8 cellular contexts compared by ENCODE assay signal in the genomic region with DNA sequence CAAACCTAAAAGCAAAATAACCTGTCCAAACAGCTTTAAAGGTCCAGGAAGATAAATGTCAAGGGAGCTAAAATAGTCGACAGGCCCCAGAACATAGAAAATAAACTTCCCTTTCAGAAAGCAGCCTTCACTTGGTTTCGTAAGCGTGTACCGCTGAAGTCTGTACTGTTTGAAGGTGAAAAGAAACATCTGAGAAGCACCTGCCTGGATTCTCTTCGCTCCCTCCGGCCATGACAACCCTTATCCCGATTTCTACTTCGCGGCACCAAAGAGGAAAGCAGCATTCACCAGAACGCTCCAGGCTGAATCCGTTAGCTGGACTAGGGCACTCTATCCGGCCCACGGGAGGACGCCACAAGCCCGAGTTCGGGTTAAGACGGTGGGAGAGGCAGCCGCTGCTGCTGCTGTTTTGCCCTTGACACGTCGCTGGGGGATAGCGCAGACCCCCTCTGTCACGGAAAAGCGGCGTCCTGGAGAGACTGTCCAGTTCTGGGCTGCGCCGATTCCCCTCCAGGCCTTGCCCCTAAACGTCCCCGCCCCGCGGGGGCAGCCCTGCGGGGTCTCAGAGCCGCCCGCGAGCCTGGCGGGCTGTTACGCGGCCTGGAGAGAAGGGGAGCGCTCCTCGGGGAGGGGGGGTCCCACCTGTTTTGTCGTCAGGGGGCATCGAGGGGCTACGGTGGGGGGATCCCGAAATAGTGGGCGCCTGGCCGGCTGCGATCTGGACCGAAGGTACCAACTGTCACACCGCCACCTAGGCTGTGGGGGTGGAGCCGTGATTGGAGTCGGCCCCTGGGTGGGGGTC. TPM values are rescaled to one million over a fixed set of nuclear protein-coding genes. Genes with fewer than 3 reads are reported as not detected.
DNase-seq lines count a peak whose midpoint lies in the region; ATAC-seq, FAIRE-seq and TF ChIP-seq lines count a peak whose summit lies in the region.

No MANE protein-coding gene starts in this region.

- H3K9me1 ChIP-seq in IMR-90 (ENCODE audit: insufficient read depth, low read length) = no peaks in the 10 kb centered on the region

- peaks cover 6 to 40% of the 10 kb centered on the region in 2 experiments for H3K79me1 ChIP-seq in IMR-90 (ENCODE audit: low read depth in 1 of 2, low read length in 2 of 2)

- peak overlapping the region; percentile 77 for H2AK9ac ChIP-seq in IMR-90 (replicated peaks; ENCODE audit: low read depth, low read length, poor library complexity)

- FAIRE-seq in HepG2 (lab: Jason Lieb, UNC) (no peak), D721Med (lab: Jason Lieb, UNC) (no peak)

- no peaks in the 10 kb centered on the region for H3K9me3 ChIP-seq in CD4-positive, alpha-beta T cell (ENCODE audit: control insufficient read depth, low read length)
- H3K9me3 ChIP-seq in IMR-90 (ENCODE audit: control insufficient read depth, insufficient read depth, low read length) = no peaks in the 10 kb centered on the region
- no peaks in the 10 kb centered on the region for H3K9me3 ChIP-seq in HepG2 (ENCODE audit: low read length)

- in situ Hi-C loops in IMR-90 (cut with MboI; ENCODE audit: low sequenced_read_pairs) (loop anchor here (5.0 kb wide), 1 partner anchor 205 kb away; no protein-coding TSS in a partner anchor), HepG2 (cut with HindIII; ENCODE audit: extremely low pct_ligation_motif_present, low pct_unique_long_range_greater_than_20kb) (loop anchor here (5.0 kb wide), 1 partner anchor 60 kb away; no protein-coding TSS in a partner anchor)

- peak overlapping the region; percentile 33; the same call in 1 of the 2 replicates for H2AK5ac ChIP-seq in IMR-90 (ENCODE audit: low read depth, low read length)

- H3K9me3 Mint-ChIP-seq in CD4-positive, alpha-beta T cell = no peaks in the 10 kb centered on the region
- no peaks in the 10 kb centered on the region for H3K9me3 Mint-ChIP-seq in stimulated activated effector memory CD8-positive, alpha-beta T cell treated with anti-CD3 and anti-CD28 coated beads, Interleukin-12 subunit alpha, Interleukin-12 subunit beta, amount 100 ng/mL, for 72 hours

- H2BK120ac ChIP-seq in IMR-90 (ENCODE audit: low read depth, low read length) = peak overlapping the region; percentile 53

- peaks cover 28% of the 10 kb centered on the region for H3K36me3 Mint-ChIP-seq in CD4-positive, alpha-beta T cell (ENCODE audit: low read depth)
- H3K36me3 Mint-ChIP-seq in stimulated activated effector memory CD8-positive, alpha-beta T cell treated with anti-CD3 and anti-CD28 coated beads, Interleukin-12 subunit alpha, Interleukin-12 subunit beta, amount 100 ng/mL, for 72 hours = peaks cover 16% of the 10 kb centered on the region

- TF ChIP-seq POLR2A in IMR-90 (IDR thresholded peaks at IDR 0.05; ENCODE audit: low read depth, low read length) (no peak), HepG2 (IDR thresholded peaks at IDR 0.05; ENCODE audit: insufficient read depth in 1 of 2, low read depth in 2 of 2, low read length in 2 of 2) (no peak)

- H3K4ac ChIP-seq in IMR-90 (ENCODE audit: low read depth, low read length) = peak overlapping the region; percentile 62

- H3K4me3 ChIP-seq in IMR-90 (ENCODE audit: insufficient read depth, low read depth, low read length) = peak overlapping the region; percentile 63
- peak overlapping the region; percentile 86 to 91 (median 88) for H3K4me3 ChIP-seq in HepG2 (replicated peaks in 1 of 3; ENCODE audit: insufficient read depth in 1 of 3, low read depth in 2 of 3, low read length in 3 of 3)

- H3K4me2 ChIP-seq in IMR-90 (ENCODE audit: low read depth, low read length) (peak overlapping the region; percentile 84), HepG2 (ENCODE audit: low read depth, low read length) (peak overlapping the region; percentile 88)

- peak overlapping the region; percentile 59 for H3K23ac ChIP-seq in IMR-90 (ENCODE audit: low read depth, low read length)

- BruUV-seq in IMR-90 (replicated peaks; lab: Mats Ljungman, UMichigan) (no TSS peak), HepG2 (replicated peaks; lab: Mats Ljungman, UMichigan) (no TSS peak)

- H3K36me3 ChIP-seq in IMR-90 (ENCODE audit: control insufficient read depth, insufficient read depth, low read length) (no peaks in the 10 kb centered on the region), HepG2 (replicated peaks in 1 of 2; ENCODE audit: control insufficient read depth in 1 of 2, insufficient read depth in 2 of 2, low read length in 2 of 2) (peaks cover 1 to 2% of the 10 kb centered on the region in 2 experiments; a peak in 1 of 5 replicates)

- peak overlapping the region; percentile 67; the same call in 2 of the 3 replicates for H2BK15ac ChIP-seq in IMR-90 (ENCODE audit: low read depth, low read length)

- H3K27ac Mint-ChIP-seq in CD4-positive, alpha-beta T cell = peak overlapping the region; percentile 97
- H3K27ac Mint-ChIP-seq in stimulated activated effector memory CD8-positive, alpha-beta T cell treated with anti-CD3 and anti-CD28 coated beads, Interleukin-12 subunit alpha, Interleukin-12 subunit beta, amount 100 ng/mL, for 72 hours = peak overlapping the region; percentile 81

- H2BK20ac ChIP-seq in IMR-90 (ENCODE audit: low read depth, low read length) = peak overlapping the region; percentile 53

- no peak for TF ChIP-seq CTCF in CD4-positive, alpha-beta T cell (IDR thresholded peaks at IDR 0.05)
- 0 out of 2 replicates have a peak, but pooled peaks have one; percentile 7 for TF ChIP-seq CTCF in IMR-90 (conservative IDR thresholded peaks at IDR 0.05; ENCODE audit: low read depth, low read length)
- TF ChIP-seq CTCF in HepG2 (CRISPR knock-in tag; IDR thresholded peaks at IDR 0.05) = peak; percentile 8; the same call in 1 of the 2 replicates
- TF ChIP-seq CTCF in D721Med (IDR thresholded peaks at IDR 0.05; ENCODE audit: insufficient read depth, missing control alignments) = no peak

- CTCF ChIA-PET in CD4-positive, alpha-beta T cell (lab: Charles Lee) = interaction anchor here (1.2 to 2.0 kb wide), 2 partner anchors 9 to 70 kb away, joined by 3 to 7 read pairs; no protein-coding TSS in a partner anchor
- CTCF ChIA-PET in IMR-90 (lab: Yijun Ruan, JAX) (interaction anchor here (0.9 to 1.5 kb wide), 4 partner anchors 9 to 255 kb away, joined by 3 to 5 read pairs (median 4); no protein-coding TSS in a partner anchor), HepG2 (lab: Yijun Ruan, JAX; ENCODE audit: low intra/inter-chr PET ratio, low total read pairs) (no interaction called here)

- intact Hi-C loops in CD4-positive, alpha-beta T cell (cut with DNase I, micrococcal nuclease) = loop anchor here (5.0 to 10.0 kb wide), 6 partner anchors 60 to 1088 kb away; a partner anchor contains a TSS
- intact Hi-C loops in IMR-90 (cut with micrococcal nuclease) = loop anchor here (1.0 to 10.0 kb wide), 7 partner anchors 70 to 398 kb away; no protein-coding TSS in a partner anchor
- intact Hi-C loops in HepG2 (cut with micrococcal nuclease; ENCODE audit: unreplicated experiment) = loop anchor here (1.0 to 10.0 kb wide), 2 partner anchors 61 to 208 kb away; no protein-coding TSS in a partner anchor

- H3K14ac ChIP-seq in IMR-90 (replicated peaks; ENCODE audit: low read depth, low read length) = peak overlapping the region; percentile 83

- peaks cover 2% of the 10 kb centered on the region; the same call in 1 of the 2 replicates for H3K4me1 ChIP-seq in IMR-90 (ENCODE audit: control insufficient read depth, insufficient read depth, low read length)
- H3K4me1 ChIP-seq in HepG2 (ENCODE audit: insufficient read depth, low read length) = peaks cover 29% of the 10 kb centered on the region

- dilution Hi-C loops in IMR-90 (cut with HindIII; ENCODE audit: low sequenced_read_pairs, unreplicated experiment) = no loop called here

- H3K27ac ChIP-seq in CD4-positive, alpha-beta T cell (ENCODE audit: low read depth, low read length) = peak overlapping the region; percentile 98
- H3K27ac ChIP-seq in IMR-90 (ENCODE audit: insufficient read depth, low read length) (peak overlapping the region; percentile 58), HepG2 (ENCODE audit: extremely low read length, insufficient read depth, low read length) (peak overlapping the region; percentile 99)

- H2AFZ ChIP-seq in IMR-90 (replicated peaks; ENCODE audit: low read length, poor library complexity) (peak overlapping the region; percentile 94), HepG2 (ENCODE audit: low read length) (no peak overlapping the region)

- POLR2A ChIA-PET in CD4-positive, alpha-beta T cell (lab: Charles Lee) = interaction anchor here (0.8 to 5.2 kb wide), 22 partner anchors 9 to 1077 kb away, joined by 3 to 100 read pairs (median 5); a partner anchor contains a TSS
- POLR2A ChIA-PET in IMR-90 (lab: Charles Lee; ENCODE audit: unreplicated experiment) (no interaction called here), HepG2 (lab: Yijun Ruan, JAX) (interaction anchor here (0.8 to 4.6 kb wide), 6 partner anchors 10 to 67 kb away, joined by 3 to 34 read pairs (median 5); no protein-coding TSS in a partner anchor)

- WGBS in IMR-90 (ENCODE audit: extremely low coverage in 2 of 2, insufficient read length in 1 of 2), 2 experiments = 5% methylated on average over 8 of the region's 50 CpGs; no CpG with 5 or more reads in 1 of the 2 experiments
- 1% methylated on average over 21 of the region's 50 CpGs for WGBS in HepG2 (ENCODE audit: low lambda C conversion rate)

- H3K27me3 ChIP-seq in CD4-positive, alpha-beta T cell (ENCODE audit: control insufficient read depth, insufficient read depth, low read length) = no peaks in the 10 kb centered on the region
- H3K27me3 ChIP-seq in IMR-90 (ENCODE audit: control insufficient read depth, insufficient read depth, low read length) = no peaks in the 10 kb centered on the region
- H3K27me3 ChIP-seq in HepG2 (ENCODE audit: control insufficient read depth in 1 of 2, insufficient read depth in 2 of 2, low read length in 2 of 2) = no peaks in the 10 kb centered on the region; a peak in 1 of 5 replicates

- ATAC-seq in CD4-positive, alpha-beta T cell (ENCODE audit: poor library complexity) = peak; percentile 4
- ATAC-seq in IMR-90 (ENCODE audit: low read depth) (peak; percentile 0; the same call in 1 of the 2 replicates), HepG2 (peak; percentile 10), HG03342 (IDR thresholded peaks at IDR 0.05; ENCODE audit: unreplicated experiment) (no peak)
- no peak for ATAC-seq in stimulated activated effector memory CD8-positive, alpha-beta T cell treated with anti-CD3 and anti-CD28 coated beads, Interleukin-12 subunit alpha, Interleukin-12 subunit beta, amount 100 ng/mL, for 72 hours

- peak overlapping the region; percentile 48 for H3K56ac ChIP-seq in IMR-90 (ENCODE audit: extremely low read depth, insufficient read depth, low read length)

- TF ChIP-seq EP300 in HepG2 (IDR thresholded peaks at IDR 0.05; ENCODE audit: low read depth in 2 of 2, low read length in 2 of 2) (no peak), HepG2 (CRISPR knock-in tag; IDR thresholded peaks at IDR 0.05; ENCODE audit: borderline replicate concordance) (no peak)

- H3K79me2 ChIP-seq in HepG2 (ENCODE audit: insufficient read depth, low read length) = peaks cover 48% of the 10 kb centered on the region

- H4K5ac ChIP-seq in IMR-90 (ENCODE audit: low read depth, low read length) = no peak overlapping the region

- peak overlapping the region in 1 of 2 experiments; percentile 15; a peak in 3 of 4 replicates for H4K8ac ChIP-seq in IMR-90 (ENCODE audit: low read depth in 2 of 2, low read length in 2 of 2)

- peak overlapping the region; percentile 63 for H3K9ac ChIP-seq in IMR-90 (ENCODE audit: low read depth, low read length)
- H3K9ac ChIP-seq in HepG2 (ENCODE audit: insufficient read depth, low read depth, low read length) = peak overlapping the region; percentile 94

- H3K4me1 Mint-ChIP-seq in CD4-positive, alpha-beta T cell (ENCODE audit: low read depth) = peaks cover 59% of the 10 kb centered on the region
- peaks cover 41% of the 10 kb centered on the region for H3K4me1 Mint-ChIP-seq in stimulated activated effector memory CD8-positive, alpha-beta T cell treated with anti-CD3 and anti-CD28 coated beads, Interleukin-12 subunit alpha, Interleukin-12 subunit beta, amount 100 ng/mL, for 72 hours

- peak overlapping the region; percentile 4 for H3K18ac ChIP-seq in IMR-90 (ENCODE audit: low read depth, low read length)

- TF ChIP-seq RAD21 in IMR-90 (IDR thresholded peaks at IDR 0.05; ENCODE audit: low read length) = no peak
- no peak for TF ChIP-seq RAD21 in HepG2 (CRISPR knock-in tag; IDR thresholded peaks at IDR 0.05)

- H4K91ac ChIP-seq in IMR-90 (ENCODE audit: insufficient read depth, low read depth, low read length) = peak overlapping the region; percentile 76

- DNase-seq in CD4-positive, alpha-beta T cell = peak in 8 of 10 experiments; percentile 2 to 50 (median 19)
- peak; percentile 50 for DNase-seq in IMR-90
- peak; percentile 45 for DNase-seq in activated CD4-positive, alpha-beta T cell treated with anti-CD3 and anti-CD28 coated beads for 48 hours
- peak; percentile 62 for DNase-seq in dermis blood vessel endothelial cell
- DNase-seq in HepG2 (ENCODE audit: low spot score) = no peak
- peak; percentile 13 to 74 for DNase-seq in stimulated activated effector memory CD8-positive, alpha-beta T cell treated with anti-CD3 and anti-CD28 coated beads, Interleukin-12 subunit alpha, Interleukin-12 subunit beta, amount 100 ng/mL, for 72 hours (ENCODE audit: low spot score in 2 of 2)
- DNase-seq in D721Med (ENCODE audit: insufficient read length, low spot score) = no peak

- no peaks in the 10 kb centered on the region for H3K27me3 Mint-ChIP-seq in CD4-positive, alpha-beta T cell

- peak overlapping the region; percentile 93 for H3K4me3 Mint-ChIP-seq in CD4-positive, alpha-beta T cell
- H3K4me3 Mint-ChIP-seq in stimulated activated effector memory CD8-positive, alpha-beta T cell treated with anti-CD3 and anti-CD28 coated beads, Interleukin-12 subunit alpha, Interleukin-12 subunit beta, amount 100 ng/mL, for 72 hours = peak overlapping the region; percentile 94

- peak overlapping the region; percentile 61 for H2BK5ac ChIP-seq in IMR-90 (ENCODE audit: low read depth, low read length, poor library complexity, severe bottlenecking)

- peaks cover 19% of the 10 kb centered on the region; the same call in 1 of the 2 replicates for H4K20me1 ChIP-seq in IMR-90 (ENCODE audit: insufficient read depth, low read length)
- H4K20me1 ChIP-seq in HepG2 (ENCODE audit: insufficient read depth, low read length) = peaks cover 11% of the 10 kb centered on the region

RNA-seq across cellular contexts. Expression of a gene that starts 1.1 kb away (rescaled TPM):
- total RNA-seq in CD4-positive, alpha-beta T cell = 10 to 100 TPM; 24.8 to 25.2 TPM
- total RNA-seq in IMR-90 (2012; rRNA removed) = 26.7 and 30.8 TPM in 2 replicates
- polyA plus RNA-seq in IMR-90 (2012; rRNA removed) = 9.8 and 12.1 TPM in 2 replicates
- polyA plus RNA-seq in IMR-90 (2012; cell fraction: cytosol; rRNA removed) = 7.5 and 12.1 TPM in 2 replicates
- polyA plus RNA-seq in IMR-90 (2012; cell fraction: nucleus; rRNA removed; ENCODE audit: low replicate concordance) = 6.0 and 7.7 TPM in 2 replicates
- total RNA-seq in dermis blood vessel endothelial cell = 64.0 and 69.3 TPM in 2 replicates
- 13.1 and 15.1 TPM in 2 replicates for total RNA-seq in HepG2 (2016; rRNA removed; fragmentation: Illumina TruSeq; extraction: Trizol)
- total RNA-seq in HepG2 (2016; cell fraction: cytosol; rRNA removed; fragmentation: Illumina TruSeq; extraction: Trizol; ENCODE audit: low read depth) = 38.8 and 42.6 TPM in 2 replicates
- total RNA-seq in HepG2 (2016; cell fraction: insoluble cytoplasmic fraction; rRNA removed; fragmentation: Illumina TruSeq; extraction: Trizol) = 12.0 and 16.0 TPM in 2 replicates
- 15.3 and 19.7 TPM in 2 replicates for total RNA-seq in HepG2 (2016; cell fraction: membrane; rRNA removed; fragmentation: Illumina TruSeq; extraction: Trizol)
- total RNA-seq in HepG2 (2016; cell fraction: nucleus; rRNA removed; fragmentation: Illumina TruSeq; extraction: Trizol) = 29.3 and 32.5 TPM in 2 replicates
- 6.2 and 6.5 TPM in 2 replicates for polyA plus RNA-seq in HepG2 (2011; rRNA removed)
- polyA plus RNA-seq in HepG2 (2011; cell fraction: cytosol; rRNA removed) = 4.5 and 5.3 TPM in 2 replicates
- 7.2 and 8.6 TPM in 2 replicates for polyA plus RNA-seq in HepG2 (2011; cell fraction: nucleus; rRNA removed)
- polyA plus RNA-seq in HepG2 (2012) = 9.9 and 11.1 TPM in 2 replicates
- 1.4 and 1.7 TPM in 2 replicates for polyA plus RNA-seq in HepG2 (2016; cell fraction: cytosol; fragmentation: Illumina TruSeq; extraction: Trizol; ENCODE audit: low read depth)
- polyA plus RNA-seq in HepG2 (2016; cell fraction: insoluble cytoplasmic fraction; fragmentation: Illumina TruSeq; extraction: Trizol; ENCODE audit: low read depth) = 9.2 and 10.6 TPM in 2 replicates
- 4.5 and 5.4 TPM in 2 replicates for polyA plus RNA-seq in HepG2 (2016; cell fraction: membrane; fragmentation: Illumina TruSeq; extraction: Trizol; ENCODE audit: low read depth)
- 10.6 and 13.6 TPM in 2 replicates for polyA plus RNA-seq in HepG2 (2016; cell fraction: nucleus; fragmentation: Illumina TruSeq; extraction: Trizol; ENCODE audit: insufficient read depth, low read depth)
- 8.4 and 35.9 TPM in 2 replicates for polyA minus RNA-seq in HepG2 (2011; rRNA and poly(A)+ RNA removed; ENCODE audit: low replicate concordance)
- 7.3 and 10.5 TPM in 2 replicates for polyA minus RNA-seq in HepG2 (2011; cell fraction: cytosol; rRNA and poly(A)+ RNA removed)
- polyA minus RNA-seq in HepG2 (2011; cell fraction: nucleus; rRNA and poly(A)+ RNA removed) = 55.9 and 58.2 TPM in 2 replicates

Comparison
In these comparisons a context has a peak if more than half of its experiments do, and no peak if none do; other contexts are left out.
1. ATAC-seq: peak in CD4-positive, alpha-beta T cell (single experiment), IMR-90 (single experiment) and HepG2 (single experiment); none in stimulated activated effector memory CD8-positive, alpha-beta T cell treated with anti-CD3 and anti-CD28 coated beads, Interleukin-12 subunit alpha, Interleukin-12 subunit beta, amount 100 ng/mL, for 72 hours (single experiment) and HG03342 (single experiment).
2. DNase-seq: peak in CD4-positive, alpha-beta T cell (8 of 10), IMR-90 (single experiment), activated CD4-positive, alpha-beta T cell treated with anti-CD3 and anti-CD28 coated beads for 48 hours (single experiment), dermis blood vessel endothelial cell (single experiment) and stimulated activated effector memory CD8-positive, alpha-beta T cell treated with anti-CD3 and anti-CD28 coated beads, Interleukin-12 subunit alpha, Interleukin-12 subunit beta, amount 100 ng/mL, for 72 hours (2 of 2); none in HepG2 (single experiment) and D721Med (single experiment).
3. CTCF ChIP-seq: peak in IMR-90 (single experiment) and HepG2 (single experiment); none in CD4-positive, alpha-beta T cell (single experiment) and D721Med (single experiment).
4. Peak in every context shown above with its lines, with median percentiles within 50 percentile points of each other: H3K27ac ChIP-seq.